1 cellular context compared by ENCODE assay signal in the genomic region with DNA sequence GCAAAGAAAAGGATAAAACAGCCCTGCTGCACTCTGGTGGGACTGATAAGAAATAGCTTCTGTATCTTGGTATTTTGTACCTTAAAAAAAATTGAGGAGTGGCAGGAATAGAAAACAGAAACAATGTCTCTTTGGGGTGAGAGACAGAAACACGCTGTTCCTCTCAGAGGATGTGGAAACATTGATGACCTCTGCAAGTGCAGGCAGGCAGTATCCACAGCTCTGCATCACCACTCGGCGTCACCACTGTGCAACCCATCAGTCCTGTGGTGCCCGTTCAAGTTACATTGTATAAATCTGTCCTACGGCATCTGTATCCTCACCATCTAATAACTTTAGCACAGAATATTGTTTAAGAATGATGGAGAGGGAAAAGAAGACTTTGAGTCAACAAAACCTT.
TF ChIP-seq lines count a peak whose summit lies in the region.

No MANE protein-coding gene starts in this region.

TF ChIP-seq in GM12878, 131 proteins besides CTCF, POLR2A, EP300 and RAD21 (continued from another document):
- TF ChIP-seq, protein P1, sequence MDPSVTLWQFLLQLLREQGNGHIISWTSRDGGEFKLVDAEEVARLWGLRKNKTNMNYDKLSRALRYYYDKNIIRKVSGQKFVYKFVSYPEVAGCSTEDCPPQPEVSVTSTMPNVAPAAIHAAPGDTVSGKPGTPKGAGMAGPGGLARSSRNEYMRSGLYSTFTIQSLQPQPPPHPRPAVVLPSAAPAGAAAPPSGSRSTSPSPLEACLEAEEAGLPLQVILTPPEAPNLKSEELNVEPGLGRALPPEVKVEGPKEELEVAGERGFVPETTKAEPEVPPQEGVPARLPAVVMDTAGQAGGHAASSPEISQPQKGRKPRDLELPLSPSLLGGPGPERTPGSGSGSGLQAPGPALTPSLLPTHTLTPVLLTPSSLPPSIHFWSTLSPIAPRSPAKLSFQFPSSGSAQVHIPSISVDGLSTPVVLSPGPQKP (IDR thresholded peaks at IDR 0.05; ENCODE audit: low read depth, low read length), result no peak
- TF ChIP-seq WRNIP1 (IDR thresholded peaks at IDR 0.05; ENCODE audit: borderline replicate concordance, low read depth, low read length) (no peak), ZBED1 (IDR thresholded peaks at IDR 0.05; ENCODE audit: borderline replicate concordance) (no peak)
- TF ChIP-seq, protein P2, sequence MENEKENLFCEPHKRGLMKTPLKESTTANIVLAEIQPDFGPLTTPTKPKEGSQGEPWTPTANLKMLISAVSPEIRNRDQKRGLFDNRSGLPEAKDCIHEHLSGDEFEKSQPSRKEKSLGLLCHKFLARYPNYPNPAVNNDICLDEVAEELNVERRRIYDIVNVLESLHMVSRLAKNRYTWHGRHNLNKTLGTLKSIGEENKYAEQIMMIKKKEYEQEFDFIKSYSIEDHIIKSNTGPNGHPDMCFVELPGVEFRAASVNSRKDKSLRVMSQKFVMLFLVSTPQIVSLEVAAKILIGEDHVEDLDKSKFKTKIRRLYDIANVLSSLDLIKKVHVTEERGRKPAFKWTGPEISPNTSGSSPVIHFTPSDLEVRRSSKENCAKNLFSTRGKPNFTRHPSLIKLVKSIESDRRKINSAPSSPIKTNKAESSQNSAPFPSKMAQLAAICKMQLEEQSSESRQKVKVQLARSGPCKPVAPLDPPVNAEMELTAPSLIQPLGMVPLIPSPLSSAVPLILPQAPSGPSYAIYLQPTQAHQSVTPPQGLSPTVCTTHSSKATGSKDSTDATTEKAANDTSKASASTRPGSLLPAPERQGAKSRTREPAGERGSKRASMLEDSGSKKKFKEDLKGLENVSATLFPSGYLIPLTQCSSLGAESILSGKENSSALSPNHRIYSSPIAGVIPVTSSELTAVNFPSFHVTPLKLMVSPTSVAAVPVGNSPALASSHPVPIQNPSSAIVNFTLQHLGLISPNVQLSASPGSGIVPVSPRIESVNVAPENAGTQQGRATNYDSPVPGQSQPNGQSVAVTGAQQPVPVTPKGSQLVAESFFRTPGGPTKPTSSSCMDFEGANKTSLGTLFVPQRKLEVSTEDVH (IDR thresholded peaks at IDR 0.05; ENCODE audit: low read depth, partially characterized antibody), result no peak
- TF ChIP-seq, protein P3, sequence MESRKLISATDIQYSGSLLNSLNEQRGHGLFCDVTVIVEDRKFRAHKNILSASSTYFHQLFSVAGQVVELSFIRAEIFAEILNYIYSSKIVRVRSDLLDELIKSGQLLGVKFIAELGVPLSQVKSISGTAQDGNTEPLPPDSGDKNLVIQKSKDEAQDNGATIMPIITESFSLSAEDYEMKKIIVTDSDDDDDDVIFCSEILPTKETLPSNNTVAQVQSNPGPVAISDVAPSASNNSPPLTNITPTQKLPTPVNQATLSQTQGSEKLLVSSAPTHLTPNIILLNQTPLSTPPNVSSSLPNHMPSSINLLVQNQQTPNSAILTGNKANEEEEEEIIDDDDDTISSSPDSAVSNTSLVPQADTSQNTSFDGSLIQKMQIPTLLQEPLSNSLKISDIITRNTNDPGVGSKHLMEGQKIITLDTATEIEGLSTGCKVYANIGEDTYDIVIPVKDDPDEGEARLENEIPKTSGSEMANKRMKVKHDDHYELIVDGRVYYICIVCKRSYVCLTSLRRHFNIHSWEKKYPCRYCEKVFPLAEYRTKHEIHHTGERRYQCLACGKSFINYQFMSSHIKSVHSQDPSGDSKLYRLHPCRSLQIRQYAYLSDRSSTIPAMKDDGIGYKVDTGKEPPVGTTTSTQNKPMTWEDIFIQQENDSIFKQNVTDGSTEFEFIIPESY (IDR thresholded peaks at IDR 0.05), result no peak
- TF ChIP-seq, protein P4, sequence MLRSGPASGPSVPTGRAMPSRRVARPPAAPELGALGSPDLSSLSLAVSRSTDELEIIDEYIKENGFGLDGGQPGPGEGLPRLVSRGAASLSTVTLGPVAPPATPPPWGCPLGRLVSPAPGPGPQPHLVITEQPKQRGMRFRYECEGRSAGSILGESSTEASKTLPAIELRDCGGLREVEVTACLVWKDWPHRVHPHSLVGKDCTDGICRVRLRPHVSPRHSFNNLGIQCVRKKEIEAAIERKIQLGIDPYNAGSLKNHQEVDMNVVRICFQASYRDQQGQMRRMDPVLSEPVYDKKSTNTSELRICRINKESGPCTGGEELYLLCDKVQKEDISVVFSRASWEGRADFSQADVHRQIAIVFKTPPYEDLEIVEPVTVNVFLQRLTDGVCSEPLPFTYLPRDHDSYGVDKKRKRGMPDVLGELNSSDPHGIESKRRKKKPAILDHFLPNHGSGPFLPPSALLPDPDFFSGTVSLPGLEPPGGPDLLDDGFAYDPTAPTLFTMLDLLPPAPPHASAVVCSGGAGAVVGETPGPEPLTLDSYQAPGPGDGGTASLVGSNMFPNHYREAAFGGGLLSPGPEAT (IDR thresholded peaks at IDR 0.05; ENCODE audit: low read depth), result no peak
